ENCODE assay signal across 8 cellular contexts in genomic region chr2:40488101-40488598, GRCh38. TPM values are rescaled to one million over a fixed set of nuclear protein-coding genes. Genes with fewer than 3 reads are reported as not detected.
A peak's percentile ranks its signal among the peaks of the same experiment; 100 is the strongest.
DNase-seq lines count a peak whose midpoint lies in the region; ATAC-seq and TF ChIP-seq lines count a peak whose summit lies in the region.

No MANE protein-coding gene starts in this region.

- H3K4me2 ChIP-seq in OCI-LY1 (ENCODE audit: low read length), result no peak overlapping the region

- peak; percentile 71 for ATAC-seq in sciatic nerve
- ATAC-seq in stimulated activated naive CD8-positive, alpha-beta T cell treated with anti-CD3 and anti-CD28 coated beads, Interleukin-15, Interleukin-2, amounts not matched to agents 100 U/mL and 50 U/mL, for 24 hours, result no peak

- intact Hi-C loops in sciatic nerve (cut with DNase I), result no loop called here

- H3K4me3 ChIP-seq in GM12864 (ENCODE audit: low read depth, low read length) (no peak overlapping the region), OCI-LY1 (ENCODE audit: low read depth, low read length, poor library complexity, severe bottlenecking) (no peak overlapping the region)

- no peaks in the 10 kb centered on the region for H3K9me3 ChIP-seq in OCI-LY1 (ENCODE audit: low read length)

- H4K20me1 ChIP-seq in OCI-LY1 (ENCODE audit: insufficient read depth, low read length), result no peaks in the 10 kb centered on the region

- H3F3A ChIP-seq in OCI-LY1 (ENCODE audit: insufficient read depth, low read length), result no peaks in the 10 kb centered on the region

- H3K9ac ChIP-seq in OCI-LY1 (ENCODE audit: low read length), result no peak overlapping the region

- no peaks in the 10 kb centered on the region for H3K36me3 ChIP-seq in OCI-LY1 (ENCODE audit: insufficient read depth, low read length)

- TF ChIP-seq CTCF in GM12864 (IDR thresholded peaks at IDR 0.05; ENCODE audit: low read depth, low read length, missing control alignments) (peak; percentile 7), OCI-LY1 (IDR thresholded peaks at IDR 0.05; ENCODE audit: low read length) (peak; percentile 10; the same call in 1 of the 2 replicates)

- H3K27me3 ChIP-seq in OCI-LY1 (ENCODE audit: insufficient read depth, low read length), result no peaks in the 10 kb centered on the region

- DNase-seq in GM12864 (ENCODE audit: low read depth) (no peak), fibroblast of the conjunctiva (ENCODE audit: low read depth) (peak; percentile 26), sciatic nerve (ENCODE audit: low spot score) (no peak), anterior cingulate cortex (lab: John Stamatoyannopoulos, UW) (no peak), SHP77 (lab: John Stamatoyannopoulos, UW) (no peak), hippocampal formation (lab: John Stamatoyannopoulos, UW) (no peak)
- no peak for DNase-seq in stimulated activated naive CD8-positive, alpha-beta T cell treated with anti-CD3 and anti-CD28 coated beads, Interleukin-15, Interleukin-2, amounts not matched to agents 100 U/mL and 50 U/mL, for 24 hours

- H3K9me2 ChIP-seq in OCI-LY1 (ENCODE audit: low read depth, low read length), result no peaks in the 10 kb centered on the region

- no peaks in the 10 kb centered on the region for H3K4me1 ChIP-seq in OCI-LY1 (ENCODE audit: insufficient read depth, low read length, severe bottlenecking)

- no peaks in the 10 kb centered on the region for H3K79me2 ChIP-seq in OCI-LY1 (ENCODE audit: insufficient read depth, low read length)

- no peak overlapping the region for H2AFZ ChIP-seq in OCI-LY1 (ENCODE audit: low read length)

- no peak overlapping the region for H3K27ac ChIP-seq in OCI-LY1 (ENCODE audit: low read depth, low read length, poor library complexity, severe bottlenecking)

RNA-seq across cellular contexts. Expression of gene SLC8A1, which starts 36.3 kb away (rescaled TPM):
- 21.0 TPM for total RNA-seq in sciatic nerve
